29 cellular contexts compared by ENCODE assay signal in genomic region chr17:15108992-15109391, GRCh38.
"Had no signal": no experiment of that assay in that cellular context is flagged by ENCODE, and none has a peak within 500 bp of the region (broad histone marks: within the 10 kb centered on the region; RNA-seq: fewer than 3 reads in every experiment).

No MANE protein-coding gene starts in this region.

- ATAC-seq: left cardiac atrium; left lobe of liver; lower lobe of right lung; natural killer cell; psoas muscle; sciatic nerve; stimulated activated naive B cell treated with anti-CD40 and anti-IgM and Interleukin-4, amounts not matched to agents 10 μg/mL and 1 μg/mL and 100 μg/mL, for 72 hours had no signal

- H3K4me2 ChIP-seq: hepatocyte, neural progenitor cell had no signal

- DNase-seq: kidney glomerular epithelial cell; left cardiac atrium; lower lobe of right lung; mammary epithelial cell; mesenchymal stem cell; naive B cell; natural killer cell; nephron progenitor cell; occipital lobe; psoas muscle; stimulated activated CD4-positive, alpha-beta T cell treated with anti-CD3 and anti-CD28 coated beads, Interleukin-12 subunit alpha, Interleukin-12 subunit beta, amount 100 ng/mL, for 4 hours; stimulated activated CD4-positive, alpha-beta T cell treated with anti-CD3 and anti-CD28 coated beads, Interleukin-15, amount 100 ng/mL, for 24 hours; stimulated activated CD4-positive, alpha-beta T cell treated with anti-CD3 and anti-CD28 coated beads, Interleukin-2, amount 100 ng/mL, for 24 hours; stimulated activated CD4-positive, alpha-beta T cell treated with anti-CD3 and anti-CD28 coated beads, Interleukin-4, amount 100 ng/mL, for 1 hour; stimulated activated naive B cell treated with anti-CD40 and anti-IgM and Interleukin-4, amounts not matched to agents 10 μg/mL and 1 μg/mL and 100 μg/mL, for 72 hours; substantia nigra; uterus had no signal

- H3K4me1 ChIP-seq: lower lobe of right lung, parathyroid adenoma, tibial nerve, uterus had no signal

- H3K36me3 Mint-ChIP-seq: naive B cell; natural killer cell; neural progenitor cell; stimulated activated naive B cell treated with anti-CD40 and anti-IgM and Interleukin-4, amounts not matched to agents 10 μg/mL and 1 μg/mL and 100 μg/mL, for 72 hours; type B pancreatic cell had no signal

- H3K9me3 Mint-ChIP-seq: natural killer cell; stimulated activated naive B cell treated with anti-CD40 and anti-IgM and Interleukin-4, amounts not matched to agents 10 μg/mL and 1 μg/mL and 100 μg/mL, for 72 hours; stimulated activated naive CD8-positive, alpha-beta T cell treated with anti-CD3 and anti-CD28 coated beads, Interleukin-15, Interleukin-2, amounts not matched to agents 100 ng/mL and 50 ng/mL, for 24 hours; type B pancreatic cell had no signal

- H3K36me3 ChIP-seq: lower lobe of right lung, neural progenitor cell, neutrophil, right atrium auricular region, tibial nerve, uterus had no signal

- H3K4me3 Mint-ChIP-seq: naive B cell; natural killer cell; nephron progenitor cell; neural progenitor cell; stimulated activated naive B cell treated with anti-CD40 and anti-IgM and Interleukin-4, amounts not matched to agents 10 μg/mL and 1 μg/mL and 100 μg/mL, for 72 hours; stimulated activated naive CD8-positive, alpha-beta T cell treated with anti-CD3 and anti-CD28 coated beads, Interleukin-15, Interleukin-2, amounts not matched to agents 100 ng/mL and 50 ng/mL, for 24 hours; type B pancreatic cell had no signal

- FAIRE-seq: keratinocyte had no signal

- H2AFZ ChIP-seq: hepatocyte, neural progenitor cell, parathyroid adenoma had no signal

- H3K27ac ChIP-seq: hepatocyte, lower lobe of right lung, neural progenitor cell, neutrophil, parathyroid adenoma, psoas muscle, right atrium auricular region, skin epidermis, tibial nerve, uterus had no signal

- H3K9ac ChIP-seq: neural progenitor cell, parathyroid adenoma had no signal

- H3K4me3 ChIP-seq: hepatocyte, lower lobe of right lung, neural progenitor cell, psoas muscle, right atrium auricular region, skin epidermis, tibial nerve, uterus had no signal

- H3K27ac Mint-ChIP-seq: naive B cell; natural killer cell; nephron progenitor cell; neural progenitor cell; stimulated activated naive B cell treated with anti-CD40 and anti-IgM and Interleukin-4, amounts not matched to agents 10 μg/mL and 1 μg/mL and 100 μg/mL, for 72 hours; stimulated activated naive CD8-positive, alpha-beta T cell treated with anti-CD3 and anti-CD28 coated beads, Interleukin-15, Interleukin-2, amounts not matched to agents 100 ng/mL and 50 ng/mL, for 24 hours; type B pancreatic cell had no signal

- H3K27me3 ChIP-seq: hepatocyte, neural progenitor cell, neutrophil, right atrium auricular region, tibial nerve, uterus had no signal

- H3K9me3 ChIP-seq: lower lobe of right lung, neutrophil, psoas muscle, right atrium auricular region, tibial nerve, uterus had no signal

- H3K27me3 Mint-ChIP-seq: naive B cell; stimulated activated naive B cell treated with anti-CD40 and anti-IgM and Interleukin-4, amounts not matched to agents 10 μg/mL and 1 μg/mL and 100 μg/mL, for 72 hours; stimulated activated naive CD8-positive, alpha-beta T cell treated with anti-CD3 and anti-CD28 coated beads, Interleukin-15, Interleukin-2, amounts not matched to agents 100 ng/mL and 50 ng/mL, for 24 hours had no signal

- H3K79me2 ChIP-seq: hepatocyte, parathyroid adenoma had no signal
